ENCODE assay signal across 8 cellular contexts in the genomic region with DNA sequence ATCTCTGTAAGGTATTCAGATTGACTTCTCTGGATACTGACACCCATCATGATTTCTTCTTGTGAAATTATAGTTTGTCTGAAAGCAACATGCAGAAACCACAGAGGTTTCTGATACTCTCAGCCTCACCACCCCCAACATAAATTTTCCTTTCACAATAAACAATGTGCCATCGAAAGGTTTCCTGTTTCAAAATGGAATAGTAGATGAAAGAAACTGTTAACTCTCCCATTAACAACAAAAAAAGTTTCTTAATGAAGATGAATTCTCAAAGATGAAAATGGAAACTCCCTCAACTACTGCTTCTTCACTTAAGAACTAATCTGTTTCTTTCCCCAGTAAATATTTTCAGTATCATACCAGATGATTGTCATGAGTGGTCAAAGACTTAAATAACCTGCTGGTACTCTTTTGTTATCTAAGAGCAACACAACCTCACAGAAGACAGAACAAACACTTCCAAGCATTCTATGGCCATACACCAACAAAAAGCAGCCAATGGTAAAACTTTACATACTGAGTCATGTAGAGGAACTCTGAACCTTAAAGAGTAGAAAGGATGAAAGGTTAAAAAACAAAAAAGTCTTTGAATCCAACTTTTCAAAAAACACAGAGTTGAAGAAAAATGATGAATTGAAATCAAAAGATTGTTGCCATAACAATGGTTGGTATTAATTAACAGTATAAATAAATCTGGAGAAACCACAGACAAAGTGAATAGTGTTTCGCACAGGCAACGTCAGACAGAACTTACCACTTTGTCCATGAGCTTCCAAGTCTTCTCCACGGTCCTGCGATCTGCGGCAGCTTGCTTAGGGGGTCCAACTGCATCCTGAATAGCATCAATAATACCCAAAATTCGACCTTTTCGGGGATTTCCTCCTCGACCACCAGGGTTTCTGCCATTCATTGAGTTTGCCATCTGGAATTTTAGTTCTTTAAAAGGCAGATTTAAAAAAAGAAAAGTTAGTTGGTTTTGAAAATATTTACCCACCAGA. TPM values are rescaled to one million over a fixed set of nuclear protein-coding genes. Genes with fewer than 3 reads are reported as not detected.
A peak's percentile ranks its signal among the peaks of the same experiment; 100 is the strongest.
DNase-seq lines count a peak whose midpoint lies in the region; ATAC-seq and TF ChIP-seq lines count a peak whose summit lies in the region.

No MANE protein-coding gene starts in this region.

- CTCF ChIA-PET in activated naive CD4-positive, alpha-beta T cell treated with anti-CD3 and anti-CD28 coated beads, Interleukin-2, amount 10 ng/mL, durations not matched to agents 7 days and 5 days (lab: Charles Lee), result no interaction called here

- peak overlapping the region; percentile 96 for H3K4me3 Mint-ChIP-seq in activated naive CD4-positive, alpha-beta T cell treated with anti-CD3 and anti-CD28 coated beads, Interleukin-2, amount 10 ng/mL, durations not matched to agents 7 days and 5 days

- H3K4me3 ChIP-seq in coronary artery, result peak overlapping the region; percentile 91

- no peaks in the 10 kb centered on the region for H3K9me3 Mint-ChIP-seq in activated naive CD4-positive, alpha-beta T cell treated with anti-CD3 and anti-CD28 coated beads, Interleukin-2, amount 10 ng/mL, durations not matched to agents 7 days and 5 days

- H3K27ac ChIP-seq in coronary artery, result peak overlapping the region; percentile 62 to 98

- H3K27ac Mint-ChIP-seq in activated naive CD4-positive, alpha-beta T cell treated with anti-CD3 and anti-CD28 coated beads, Interleukin-2, amount 10 ng/mL, durations not matched to agents 7 days and 5 days, result peak overlapping the region; percentile 95

- TF ChIP-seq CTCF in coronary artery (IDR thresholded peaks at IDR 0.05), result no peak

- H3K36me3 Mint-ChIP-seq in activated naive CD4-positive, alpha-beta T cell treated with anti-CD3 and anti-CD28 coated beads, Interleukin-2, amount 10 ng/mL, durations not matched to agents 7 days and 5 days, result peaks cover 42% of the 10 kb centered on the region

- peaks cover 36% of the 10 kb centered on the region for H3K4me1 Mint-ChIP-seq in activated naive CD4-positive, alpha-beta T cell treated with anti-CD3 and anti-CD28 coated beads, Interleukin-2, amount 10 ng/mL, durations not matched to agents 7 days and 5 days

- peak; percentile 33 for DNase-seq in activated naive CD4-positive, alpha-beta T cell treated with anti-CD3 and anti-CD28 coated beads, Interleukin-2, amount 10 ng/mL, durations not matched to agents 7 days and 5 days
- no peak for DNase-seq in activated naive CD4-positive, alpha-beta T cell (lab: John Stamatoyannopoulos, UW)
- DNase-seq in OCI-M1 (lab: John Stamatoyannopoulos, UW) (peak; percentile 76), coronary artery (ENCODE audit: low spot score) (no peak), myocyte (ENCODE audit: low read depth) (peak; percentile 48), NCI-H128 (lab: John Stamatoyannopoulos, UW; ENCODE audit: unreplicated experiment) (no peak), NCI-H446 treated with DMSO at 0.1 percent for 48 hours (lab: John Stamatoyannopoulos, UW) (no peak)

- peak; percentile 26 for ATAC-seq in HG02610 (IDR thresholded peaks at IDR 0.05; ENCODE audit: unreplicated experiment)

- H3K27me3 Mint-ChIP-seq in activated naive CD4-positive, alpha-beta T cell treated with anti-CD3 and anti-CD28 coated beads, Interleukin-2, amount 10 ng/mL, durations not matched to agents 7 days and 5 days, result no peaks in the 10 kb centered on the region

RNA-seq across cellular contexts. Expression of gene CBLB, which starts 1.9 kb away (rescaled TPM):
- 36.0 and 54.6 TPM in 2 replicates for total RNA-seq in myocyte
- 14.1 TPM for polyA plus RNA-seq in myocyte (2012)

Comparison
In these comparisons a context has a peak if more than half of its experiments do, and no peak if none do; other contexts are left out.
1. DNase-seq: peak in activated naive CD4-positive, alpha-beta T cell treated with anti-CD3 and anti-CD28 coated beads, Interleukin-2, amount 10 ng/mL, durations not matched to agents 7 days and 5 days (single experiment), OCI-M1 (single experiment) and myocyte (single experiment); none in activated naive CD4-positive, alpha-beta T cell (0 of 4), coronary artery (single experiment), NCI-H128 (single experiment) and NCI-H446 treated with DMSO at 0.1 percent for 48 hours (single experiment).